10 cellular contexts compared by ENCODE assay signal in the genomic region with DNA sequence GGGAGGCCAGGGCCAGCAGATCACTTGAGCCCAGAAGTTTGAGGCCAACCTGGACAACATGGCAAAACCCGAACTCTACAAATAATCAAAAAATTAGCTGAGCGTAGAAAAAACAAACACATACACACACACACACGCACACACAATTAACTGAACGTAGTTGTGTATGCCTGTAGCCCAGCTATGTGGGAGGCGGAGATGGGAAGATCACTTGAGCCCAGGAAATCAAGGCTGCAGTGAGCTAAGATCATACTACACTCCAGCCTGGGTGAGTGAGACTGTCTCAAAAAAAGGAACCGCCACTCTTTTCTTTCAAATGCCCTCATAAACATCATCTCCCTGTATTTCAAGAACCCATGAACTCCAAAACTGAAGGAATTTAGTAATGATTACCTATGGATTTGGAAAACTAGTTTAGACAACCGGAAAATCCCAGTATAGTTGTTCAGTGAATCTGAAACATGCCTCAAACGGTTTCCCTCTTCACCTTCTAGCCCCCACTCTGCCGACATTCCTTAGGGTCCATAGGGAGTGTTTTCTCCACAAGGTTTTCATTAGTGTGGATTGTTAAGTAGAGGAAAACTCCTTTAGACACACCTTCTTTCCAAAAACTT. TPM values are rescaled to one million over a fixed set of nuclear protein-coding genes. Genes with fewer than 3 reads are reported as not detected.
DNase-seq lines count a peak whose midpoint lies in the region; ATAC-seq and TF ChIP-seq lines count a peak whose summit lies in the region.
"Had no signal": no experiment of that assay in that cellular context is flagged by ENCODE, and none has a peak within 500 bp of the region (broad histone marks: within the 10 kb centered on the region; RNA-seq: fewer than 3 reads in every experiment).

No MANE protein-coding gene starts in this region.

- H3K4me3 Mint-ChIP-seq in activated naive CD8-positive, alpha-beta T cell treated with anti-CD3 and anti-CD28 coated beads, Interleukin-2, amount 10 ng/mL, durations not matched to agents 7 days and 5 days: peak overlapping the region; percentile 100

- no peak overlapping the region for H3K4me3 ChIP-seq in lung
- peak overlapping the region in 1 of 3 donors; percentile 82 for H3K4me3 ChIP-seq in thyroid gland (replicated peaks in 1 of 3)

- TF ChIP-seq CTCF in lung (IDR thresholded peaks at IDR 0.05; ENCODE audit: control extremely low read depth, extremely low read depth): no peak
- TF ChIP-seq CTCF in thyroid gland (IDR thresholded peaks at IDR 0.05): no peak

- H3K27me3 Mint-ChIP-seq in activated naive CD8-positive, alpha-beta T cell treated with anti-CD3 and anti-CD28 coated beads, Interleukin-2, amount 10 ng/mL, durations not matched to agents 7 days and 5 days: no peaks in the 10 kb centered on the region

- peaks cover 0 to 2% of the 10 kb centered on the region in 2 donors for H3K9me3 ChIP-seq in lung (ENCODE audit: control insufficient read depth in 2 of 2, insufficient read depth in 1 of 2, low read length in 1 of 2)
- no peaks in the 10 kb centered on the region for H3K9me3 ChIP-seq in thyroid gland
- H3K9me3 ChIP-seq: BE2C had no signal

- H3K4me1 ChIP-seq in lung (ENCODE audit: control insufficient read depth in 2 of 2, insufficient read depth in 2 of 2, low read length in 2 of 2) (peaks cover 3 to 7% of the 10 kb centered on the region in 2 donors), thyroid gland (peaks cover 18 to 30% of the 10 kb centered on the region in 2 donors)
- H3K4me1 ChIP-seq: BE2C had no signal

- H3K36me3 Mint-ChIP-seq in activated naive CD8-positive, alpha-beta T cell treated with anti-CD3 and anti-CD28 coated beads, Interleukin-2, amount 10 ng/mL, durations not matched to agents 7 days and 5 days: peaks cover 46% of the 10 kb centered on the region

- peak in 1 of 2 donors; percentile 31 for TF ChIP-seq POLR2A in thyroid gland (IDR thresholded peaks at IDR 0.05)

- WGBS in lung, 2 donors: 49 to 71% methylated on average over 9 of the region's 9 CpGs
- 55 to 66% methylated on average over 9 of the region's 9 CpGs for WGBS in thyroid gland, 2 donors

- no peaks in the 10 kb centered on the region for H3K27me3 ChIP-seq in lung (ENCODE audit: control insufficient read depth, insufficient read depth)
- no peaks in the 10 kb centered on the region for H3K27me3 ChIP-seq in thyroid gland
- H3K27me3 ChIP-seq: BE2C, brain microvascular endothelial cell had no signal

- peak; percentile 48 for DNase-seq in activated CD8-positive, alpha-beta memory T cell treated with anti-CD3 and anti-CD28 coated beads, Interleukin-2, amount 50 U/mL, for 48 hours
- no peak for DNase-seq in activated CD8-positive, alpha-beta memory T cell treated with anti-CD3 and anti-CD28 coated beads for 24 hours
- peak; percentile 28 for DNase-seq in activated naive CD8-positive, alpha-beta T cell treated with anti-CD3 and anti-CD28 coated beads, Interleukin-2, amount 10 ng/mL, durations not matched to agents 7 days and 5 days
- DNase-seq in lung (ENCODE audit: low spot score) (no peak), thyroid gland (peak in 1 of 2 donors; percentile 4), posterior cingulate gyrus (no peak)
- DNase-seq: BE2C, brain microvascular endothelial cell had no signal

- no peak for ATAC-seq in activated naive CD8-positive, alpha-beta T cell treated with anti-CD3 and anti-CD28 coated beads, Interleukin-2, amount 10 ng/mL, durations not matched to agents 7 days and 5 days (ENCODE audit: low read depth)
- ATAC-seq in lung (ENCODE audit: insufficient read depth, low FRiP score): no peak
- ATAC-seq in GM21360 (IDR thresholded peaks at IDR 0.05; ENCODE audit: unreplicated experiment): no peak
- ATAC-seq in HG02981 (IDR thresholded peaks at IDR 0.05; ENCODE audit: unreplicated experiment): no peak

- H3K9me3 Mint-ChIP-seq in activated naive CD8-positive, alpha-beta T cell treated with anti-CD3 and anti-CD28 coated beads, Interleukin-2, amount 10 ng/mL, durations not matched to agents 7 days and 5 days: no peaks in the 10 kb centered on the region

- intact Hi-C loops in thyroid gland (cut with DNase I): no loop called here
- intact Hi-C loops in posterior cingulate gyrus (cut with DNase I): no loop called here

- H3K4me1 Mint-ChIP-seq in activated naive CD8-positive, alpha-beta T cell treated with anti-CD3 and anti-CD28 coated beads, Interleukin-2, amount 10 ng/mL, durations not matched to agents 7 days and 5 days: peaks cover 56% of the 10 kb centered on the region

- POLR2A ChIA-PET in activated naive CD8-positive, alpha-beta T cell treated with anti-CD3 and anti-CD28 coated beads, Interleukin-2, amount 10 ng/mL, durations not matched to agents 7 days and 5 days (lab: Charles Lee): interaction anchor here (0.6 to 13.2 kb wide), 7 partner anchors 11 to 64 kb away, joined by 3 to 407 read pairs (median 5); partner anchors contain the start of genes ANKRD34A, LIX1L, POLR3GL and RBM8A

- H3K36me3 ChIP-seq in lung (ENCODE audit: control insufficient read depth in 2 of 2, insufficient read depth in 2 of 2, low read length in 2 of 2): peaks cover 14 to 15% of the 10 kb centered on the region in 2 donors
- H3K36me3 ChIP-seq in thyroid gland: peaks cover 40 to 44% of the 10 kb centered on the region in 2 donors

- peak overlapping the region; percentile 61 to 86 for H3K27ac ChIP-seq in lung (ENCODE audit: low read depth in 1 of 2, low read length in 1 of 2)
- peak overlapping the region; percentile 94 to 96 (median 95) for H3K27ac ChIP-seq in thyroid gland
- H3K27ac ChIP-seq: brain microvascular endothelial cell had no signal

- H3K27ac Mint-ChIP-seq in activated naive CD8-positive, alpha-beta T cell treated with anti-CD3 and anti-CD28 coated beads, Interleukin-2, amount 10 ng/mL, durations not matched to agents 7 days and 5 days: peak overlapping the region; percentile 19

RNA-seq across cellular contexts. Expression of gene TXNIP, which starts 4.5 kb away (rescaled TPM):
- 100 to 1,000 TPM; 678 to 725 TPM for total RNA-seq in activated naive CD8-positive, alpha-beta T cell treated with anti-CD3 and anti-CD28 coated beads, Interleukin-2, amount 10 ng/mL, durations not matched to agents 7 days and 5 days
- total RNA-seq in lung (1,000 to 10,000 TPM in 1 of 2 donors, 100 to 1,000 TPM in 1; 556 to 1,810 TPM), thyroid gland (1,000 to 10,000 TPM in 2 of 4 donors, 100 to 1,000 TPM in 2; 739 to 2,947 (median 1,128) TPM)
- polyA plus RNA-seq in lung: 100 to 1,000 TPM; 178 to 850 TPM

RNA-seq across cellular contexts. Expression of gene POLR3GL, which starts 27.4 kb away (rescaled TPM):
- total RNA-seq in activated naive CD8-positive, alpha-beta T cell treated with anti-CD3 and anti-CD28 coated beads, Interleukin-2, amount 10 ng/mL, durations not matched to agents 7 days and 5 days: 10 to 100 TPM; 32.6 to 34.9 TPM
- total RNA-seq in lung (10 to 100 TPM in 1 of 2 donors, 1 to 10 TPM in 1; 9.4 to 21.3 TPM), thyroid gland (10 to 100 TPM; 12.5 to 36.4 (median 22.7) TPM)
- polyA plus RNA-seq in lung: 10 to 100 TPM; 33.4 to 34.3 TPM

RNA-seq across cellular contexts. Expression of gene ANKRD34A, which starts 27.5 kb away (rescaled TPM):
- 1 to 10 TPM; 2.2 to 2.8 TPM for total RNA-seq in activated naive CD8-positive, alpha-beta T cell treated with anti-CD3 and anti-CD28 coated beads, Interleukin-2, amount 10 ng/mL, durations not matched to agents 7 days and 5 days
- total RNA-seq in lung: 1 to 10 TPM in 1 of 2 donors, under 1 TPM in 1; 0.06 to 1.0 TPM
- under 1 TPM; 0.45 to 0.47 TPM for polyA plus RNA-seq in lung
- total RNA-seq in thyroid gland: 1 to 10 TPM in 2 of 4 donors, under 1 TPM in 2; 0.13 to 2.0 (median 0.97) TPM

RNA-seq across cellular contexts. Expression of gene HJV, which starts 29.6 kb away (rescaled TPM):
- not detected for total RNA-seq in activated naive CD8-positive, alpha-beta T cell treated with anti-CD3 and anti-CD28 coated beads, Interleukin-2, amount 10 ng/mL, durations not matched to agents 7 days and 5 days
- total RNA-seq in lung (not detected), thyroid gland (not detected)
- not detected for polyA plus RNA-seq in lung

RNA-seq across cellular contexts. Expression of gene LIX1L, which starts 34.1 kb away (rescaled TPM):
- total RNA-seq in activated naive CD8-positive, alpha-beta T cell treated with anti-CD3 and anti-CD28 coated beads, Interleukin-2, amount 10 ng/mL, durations not matched to agents 7 days and 5 days: 10 to 100 TPM; 54.0 to 57.5 TPM
- total RNA-seq in lung: 10 to 100 TPM; 29.7 to 30.9 TPM
- polyA plus RNA-seq in lung: 1 to 10 TPM; 7.0 to 8.0 TPM
- total RNA-seq in thyroid gland: 10 to 100 TPM; 18.7 to 26.9 (median 20.3) TPM

Comparison
In these comparisons a context has a peak if more than half of its experiments do, and no peak if none do; other contexts are left out.
1. DNase-seq: peak in activated CD8-positive, alpha-beta memory T cell treated with anti-CD3 and anti-CD28 coated beads, Interleukin-2, amount 50 U/mL, for 48 hours (single experiment) and activated naive CD8-positive, alpha-beta T cell treated with anti-CD3 and anti-CD28 coated beads, Interleukin-2, amount 10 ng/mL, durations not matched to agents 7 days and 5 days (single experiment); none in activated CD8-positive, alpha-beta memory T cell treated with anti-CD3 and anti-CD28 coated beads for 24 hours (single experiment), lung (single experiment) and posterior cingulate gyrus (0 of 10).